Comparison of ENCODE assay signal across 24 cellular contexts in genomic region chr10:1476106-1476803, GRCh38.
DNase-seq lines count a peak whose midpoint lies in the region; TF ChIP-seq lines count a peak whose summit lies in the region.
"Had no signal": no experiment of that assay in that cellular context is flagged by ENCODE, and none has a peak within 500 bp of the region (broad histone marks: within the 10 kb centered on the region; RNA-seq: fewer than 3 reads in every experiment).

No MANE protein-coding gene starts in this region.

- H3K27ac ChIP-seq in BLaER1 (peak overlapping the region; percentile 55; the same call in 1 of the 2 replicates), SU-DHL-6 (ENCODE audit: low read depth, low read length) (peak overlapping the region; percentile 24; the same call in 1 of the 2 replicates), right atrium auricular region (no peak overlapping the region)
- H3K27ac ChIP-seq: foreskin keratinocyte, WERI-Rb-1 had no signal

- H3K9ac ChIP-seq in BLaER1 (no peak overlapping the region), Loucy (ENCODE audit: low read depth, low read length, poor library complexity, severe bottlenecking) (no peak overlapping the region), SU-DHL-6 (ENCODE audit: low read length) (no peak overlapping the region)

- no peak overlapping the region for H3K4me3 ChIP-seq in BLaER1
- H3K4me3 ChIP-seq in Loucy (ENCODE audit: low read length, poor library complexity, severe bottlenecking), result no peak overlapping the region
- no peak overlapping the region for H3K4me3 ChIP-seq in SU-DHL-6 (ENCODE audit: insufficient read depth, low read length, poor library complexity, severe bottlenecking)
- no peak overlapping the region for H3K4me3 ChIP-seq in right atrium auricular region
- H3K4me3 ChIP-seq: MG63 had no signal

- H3K27me3 ChIP-seq in BLaER1, result no peaks in the 10 kb centered on the region
- H3K27me3 ChIP-seq in Loucy (ENCODE audit: insufficient read depth, low read length, poor library complexity, severe bottlenecking), result no peaks in the 10 kb centered on the region
- no peaks in the 10 kb centered on the region for H3K27me3 ChIP-seq in SU-DHL-6 (ENCODE audit: low read length)
- H3K27me3 ChIP-seq in right atrium auricular region, result no peaks in the 10 kb centered on the region
- H3K27me3 ChIP-seq: foreskin keratinocyte had no signal

- no peak overlapping the region for H3K27ac Mint-ChIP-seq in nephron progenitor cell
- H3K27ac Mint-ChIP-seq: activated naive CD8-positive, alpha-beta T cell treated with anti-CD3 and anti-CD28 coated beads for 36 hours; activated T-helper 2 cell treated with anti-CD3 and anti-CD28 coated beads, Interferon-gamma antibody, Interleukin-2, Interleukin-4, amounts not matched to agents 10 μg/mL and 5 μg/mL and 100 μg/mL, durations not matched to agents 14 hours and 24 hours and 36 hours; CD14-positive monocyte had no signal

- H3K9me3 ChIP-seq in BLaER1 (peaks cover 40% of the 10 kb centered on the region), Loucy (ENCODE audit: insufficient read depth, low read depth, low read length) (no peaks in the 10 kb centered on the region), SU-DHL-6 (ENCODE audit: insufficient read depth, low read length) (no peaks in the 10 kb centered on the region), right atrium auricular region (no peaks in the 10 kb centered on the region)
- H3K9me3 ChIP-seq: MG63 had no signal

- peaks cover 35% of the 10 kb centered on the region for H3K9me3 Mint-ChIP-seq in nephron progenitor cell
- H3K9me3 Mint-ChIP-seq: activated naive CD8-positive, alpha-beta T cell treated with anti-CD3 and anti-CD28 coated beads for 36 hours; activated T-helper 2 cell treated with anti-CD3 and anti-CD28 coated beads, Interferon-gamma antibody, Interleukin-2, Interleukin-4, amounts not matched to agents 10 μg/mL and 5 μg/mL and 100 μg/mL, durations not matched to agents 14 hours and 24 hours and 36 hours had no signal

- H3K4me1 Mint-ChIP-seq in nephron progenitor cell, result peaks cover 58% of the 10 kb centered on the region
- H3K4me1 Mint-ChIP-seq: activated naive CD8-positive, alpha-beta T cell treated with anti-CD3 and anti-CD28 coated beads for 36 hours; CD14-positive monocyte had no signal

- H3K27me3 Mint-ChIP-seq in nephron progenitor cell (ENCODE audit: low read depth, poor library complexity), result peaks cover 20% of the 10 kb centered on the region

- H3K4me2 ChIP-seq in BLaER1 (peak overlapping the region; percentile 67), Loucy (ENCODE audit: low read depth, low read length, poor library complexity, severe bottlenecking) (peak overlapping the region; percentile 2), SU-DHL-6 (ENCODE audit: low read depth, low read length, poor library complexity, severe bottlenecking) (no peak overlapping the region)

- H3K79me2 ChIP-seq in Loucy (ENCODE audit: insufficient read depth, low read length) (no peaks in the 10 kb centered on the region), SU-DHL-6 (ENCODE audit: insufficient read depth, low read length) (no peaks in the 10 kb centered on the region)

- H3F3A ChIP-seq in Loucy (ENCODE audit: low read depth) (no peaks in the 10 kb centered on the region), SU-DHL-6 (ENCODE audit: insufficient read depth) (no peaks in the 10 kb centered on the region)

- no peak for TF ChIP-seq CTCF in Loucy (conservative IDR thresholded peaks at IDR 0.05; ENCODE audit: low read length)
- TF ChIP-seq CTCF in SU-DHL-6 (IDR thresholded peaks at IDR 0.05; ENCODE audit: insufficient read depth, low read length, poor library complexity, severe bottlenecking), result no peak
- no peak for TF ChIP-seq CTCF in nephron progenitor cell (IDR thresholded peaks at IDR 0.05)
- TF ChIP-seq CTCF in right atrium auricular region (IDR thresholded peaks at IDR 0.05), result no peak
- no peak for TF ChIP-seq CTCF in GM10266 (IDR thresholded peaks at IDR 0.05; ENCODE audit: control insufficient read depth, insufficient read depth, low read depth, missing control alignments)

- H3K4me3 Mint-ChIP-seq in nephron progenitor cell, result no peak overlapping the region
- H3K4me3 Mint-ChIP-seq: activated naive CD8-positive, alpha-beta T cell treated with anti-CD3 and anti-CD28 coated beads for 36 hours; CD14-positive monocyte had no signal

- H3K4me1 ChIP-seq in BLaER1 (peaks cover 50% of the 10 kb centered on the region), Loucy (ENCODE audit: insufficient read depth, low read length, poor library complexity, severe bottlenecking) (peaks cover 11% of the 10 kb centered on the region), right atrium auricular region (no peaks in the 10 kb centered on the region)
- H3K4me1 ChIP-seq: foreskin keratinocyte had no signal

- peaks cover 8% of the 10 kb centered on the region for H3K36me3 Mint-ChIP-seq in nephron progenitor cell (ENCODE audit: low read depth)
- H3K36me3 Mint-ChIP-seq: activated naive CD8-positive, alpha-beta T cell treated with anti-CD3 and anti-CD28 coated beads for 36 hours; CD14-positive monocyte had no signal

- H3K36me3 ChIP-seq in BLaER1 (peaks cover 13% of the 10 kb centered on the region), Loucy (ENCODE audit: insufficient read depth, low read length) (no peaks in the 10 kb centered on the region), SU-DHL-6 (ENCODE audit: low read length) (no peaks in the 10 kb centered on the region), right atrium auricular region (no peaks in the 10 kb centered on the region)
- H3K36me3 ChIP-seq: MG63, WERI-Rb-1 had no signal

- DNase-seq in nephron progenitor cell (peak; percentile 25), iPS-NIHi7 (ENCODE audit: extremely low spot score) (no peak), right atrium auricular region (ENCODE audit: low spot score) (no peak), GM10266 (ENCODE audit: extremely low spot score) (no peak)
- no peak for DNase-seq in stimulated activated CD4-positive, alpha-beta T cell treated with anti-CD3 and anti-CD28 coated beads, Interleukin-4, amount 100 ng/mL, for 24 hours
- DNase-seq: activated CD8-positive, alpha-beta memory T cell treated with anti-CD3 and anti-CD28 coated beads, Interleukin-2, amount 50 U/mL, for 48 hours; activated naive CD8-positive, alpha-beta T cell treated with anti-CD3 and anti-CD28 coated beads for 36 hours; erythroblast; foreskin keratinocyte; H7; hippocampal formation; MG63; NCI-H1694; NK-92 treated with Interleukin-12 subunit alpha and Interleukin-12 subunit beta, amount 100 ng/mL, for 24 hours; right cardiac atrium; stimulated activated CD4-positive, alpha-beta T cell treated with anti-CD3 and anti-CD28 coated beads, Interleukin-12 subunit alpha, Interleukin-12 subunit beta, amount 100 ng/mL, for 4 hours; T-helper 2 cell; trophoblast cell; WERI-Rb-1 had no signal

- H3K9me2 ChIP-seq in Loucy (replicated peaks; ENCODE audit: low read depth, low read length), result no peaks in the 10 kb centered on the region
- no peaks in the 10 kb centered on the region for H3K9me2 ChIP-seq in SU-DHL-6 (replicated peaks; ENCODE audit: insufficient read depth, low read length)

- H2AFZ ChIP-seq in Loucy (ENCODE audit: low read length) (peak overlapping the region; percentile 48; the same call in 1 of the 2 replicates), SU-DHL-6 (ENCODE audit: low read depth, low read length, severe bottlenecking) (no peak overlapping the region)

- H4K20me1 ChIP-seq in BLaER1, result no peaks in the 10 kb centered on the region; the same call in 1 of the 2 replicates
- no peaks in the 10 kb centered on the region for H4K20me1 ChIP-seq in Loucy (ENCODE audit: insufficient read depth, low read length, poor library complexity, severe bottlenecking)
- H4K20me1 ChIP-seq in SU-DHL-6 (ENCODE audit: low read depth, low read length), result no peaks in the 10 kb centered on the region

Comparison
In these comparisons a context has a peak if more than half of its experiments do, and no peak if none do; other contexts are left out.
1. H3K27ac ChIP-seq: peak in BLaER1 (single experiment) and SU-DHL-6 (single experiment); none in right atrium auricular region (0 of 2).